ENCODE assay signal across 25 cellular contexts in genomic region chr1:52595061-52595460, GRCh38. TPM values are rescaled to one million over a fixed set of nuclear protein-coding genes. Genes with fewer than 3 reads are reported as not detected.
A peak's percentile ranks its signal among the peaks of the same experiment; 100 is the strongest.
DNase-seq lines count a peak whose midpoint lies in the region; ATAC-seq, FAIRE-seq and TF ChIP-seq lines count a peak whose summit lies in the region.
"Had no signal": no experiment of that assay in that cellular context is flagged by ENCODE, and none has a peak within 500 bp of the region (broad histone marks: within the 10 kb centered on the region; RNA-seq: fewer than 3 reads in every experiment).

No MANE protein-coding gene starts in this region.

- H3K4me3 ChIP-seq in HepG2 (replicated peaks in 1 of 3; ENCODE audit: insufficient read depth in 1 of 3, low read depth in 2 of 3, low read length in 3 of 3) (no peak overlapping the region), right lobe of liver (no peak overlapping the region), SK-N-SH (ENCODE audit: low read depth in 2 of 2, low read length in 1 of 2) (no peak overlapping the region)
- H3K4me3 ChIP-seq: SJSA1 had no signal

- no peaks in the 10 kb centered on the region for H3K27me3 Mint-ChIP-seq in memory B cell
- H3K27me3 Mint-ChIP-seq in activated CD8-positive, alpha-beta T cell treated with anti-CD3 and anti-CD28 coated beads for 36 hours: no peaks in the 10 kb centered on the region

- DNase-seq in HepG2 (ENCODE audit: low spot score) (no peak), right lobe of liver (no peak), dermis blood vessel endothelial cell (peak; percentile 79), memory B cell (ENCODE audit: low spot score in 2 of 2) (no peak), SK-N-SH (no peak)
- no peak for DNase-seq in activated CD8-positive, alpha-beta T cell treated with anti-CD3 and anti-CD28 coated beads for 36 hours
- DNase-seq: 8988T, ACHN, H9, HFFc6, Karpas-422, NCI-H1092, NCI-H1417 treated with DMSO at 0.1 percent for 48 hours, NCI-H1694 treated with DMSO at 0.1 percent for 48 hours, NCI-H2081, NCI-H345, NCI-H510A treated with DMSO at 0.1 percent for 48 hours, Right ventricle myocardium superior, RPMI8226 had no signal

- H3K36me3 ChIP-seq in HepG2 (replicated peaks in 1 of 2; ENCODE audit: control insufficient read depth in 1 of 2, insufficient read depth in 2 of 2, low read length in 2 of 2) (no peaks in the 10 kb centered on the region), right lobe of liver (no peaks in the 10 kb centered on the region), SK-N-SH (replicated peaks in 1 of 2; ENCODE audit: control insufficient read depth in 1 of 2, insufficient read depth in 2 of 2, low read length in 1 of 2) (no peaks in the 10 kb centered on the region)
- H3K36me3 ChIP-seq: SJSA1 had no signal

- H3K79me2 ChIP-seq in HepG2 (ENCODE audit: insufficient read depth, low read length): no peaks in the 10 kb centered on the region
- no peaks in the 10 kb centered on the region for H3K79me2 ChIP-seq in SK-N-SH (ENCODE audit: insufficient read depth)

- H3K27me3 ChIP-seq in HepG2 (ENCODE audit: control insufficient read depth in 1 of 2, insufficient read depth in 2 of 2, low read length in 2 of 2): no peaks in the 10 kb centered on the region; a peak in 1 of 5 replicates
- no peaks in the 10 kb centered on the region for H3K27me3 ChIP-seq in right lobe of liver
- no peaks in the 10 kb centered on the region for H3K27me3 ChIP-seq in SK-N-SH (ENCODE audit: insufficient read depth)
- H3K27me3 ChIP-seq: SJSA1 had no signal

- no peak for TF ChIP-seq RAD21 in HepG2 (CRISPR knock-in tag; IDR thresholded peaks at IDR 0.05)
- TF ChIP-seq RAD21 in SK-N-SH (IDR thresholded peaks at IDR 0.05; ENCODE audit: low read length): no peak

- H3K4me1 ChIP-seq in HepG2 (ENCODE audit: insufficient read depth, low read length) (peaks cover 14% of the 10 kb centered on the region; the same call in 1 of the 2 replicates), right lobe of liver (no peaks in the 10 kb centered on the region), SK-N-SH (ENCODE audit: control insufficient read depth in 1 of 2, insufficient read depth in 2 of 2, low read depth in 1 of 2, low read length in 1 of 2) (peaks cover 0 to 6% of the 10 kb centered on the region in 2 experiments; a peak in 1 of 4 replicates)
- H3K4me1 ChIP-seq: SJSA1 had no signal

- intact Hi-C loops in HepG2 (cut with micrococcal nuclease; ENCODE audit: unreplicated experiment): no loop called here
- intact Hi-C loops in right lobe of liver (cut with DNase I): no loop called here
- intact Hi-C loops in activated CD8-positive, alpha-beta T cell treated with anti-CD3 and anti-CD28 coated beads for 36 hours (cut with micrococcal nuclease): no loop called here

- TF ChIP-seq EP300 in HepG2 (IDR thresholded peaks at IDR 0.05; ENCODE audit: low read depth in 2 of 2, low read length in 2 of 2) (no peak), HepG2 (CRISPR knock-in tag; IDR thresholded peaks at IDR 0.05; ENCODE audit: borderline replicate concordance) (no peak), SK-N-SH (IDR thresholded peaks at IDR 0.05; ENCODE audit: borderline replicate concordance in 1 of 2, low read depth in 1 of 2, low read length in 1 of 2) (no peak)

- H2AFZ ChIP-seq in HepG2 (ENCODE audit: low read length) (peak overlapping the region; percentile 42), SK-N-SH (ENCODE audit: low read depth) (no peak overlapping the region)

- peaks cover 26% of the 10 kb centered on the region for H3K4me1 Mint-ChIP-seq in memory B cell
- no peaks in the 10 kb centered on the region for H3K4me1 Mint-ChIP-seq in activated CD8-positive, alpha-beta T cell treated with anti-CD3 and anti-CD28 coated beads for 36 hours (ENCODE audit: low read depth)

- no peak overlapping the region for H3K4me3 Mint-ChIP-seq in memory B cell
- no peak overlapping the region for H3K4me3 Mint-ChIP-seq in activated CD8-positive, alpha-beta T cell treated with anti-CD3 and anti-CD28 coated beads for 36 hours
- H3K4me3 Mint-ChIP-seq: H9, HFFc6 had no signal

- TF ChIP-seq CTCF in HepG2 (CRISPR knock-in tag; IDR thresholded peaks at IDR 0.05) (no peak), right lobe of liver (IDR thresholded peaks at IDR 0.05) (no peak), SK-N-SH (IDR thresholded peaks at IDR 0.05) (no peak)
- no peak for TF ChIP-seq CTCF in activated CD8-positive, alpha-beta T cell treated with anti-CD3 and anti-CD28 coated beads for 36 hours (IDR thresholded peaks at IDR 0.05)

- no peaks in the 10 kb centered on the region for H3K9me2 ChIP-seq in SK-N-SH

- in situ Hi-C loops in HepG2 (cut with HindIII; ENCODE audit: extremely low pct_ligation_motif_present, low pct_unique_long_range_greater_than_20kb): no loop called here

- no peaks in the 10 kb centered on the region for H3K9me3 ChIP-seq in HepG2 (ENCODE audit: low read length)
- H3K9me3 ChIP-seq in right lobe of liver: no peaks in the 10 kb centered on the region
- H3K9me3 ChIP-seq in SK-N-SH: no peaks in the 10 kb centered on the region
- H3K9me3 ChIP-seq: SJSA1 had no signal

- H3K27ac ChIP-seq in HepG2 (ENCODE audit: extremely low read length, insufficient read depth, low read length) (no peak overlapping the region), right lobe of liver (no peak overlapping the region), SK-N-SH (ENCODE audit: low read depth in 2 of 2, low read length in 1 of 2) (no peak overlapping the region)
- H3K27ac ChIP-seq: HL-60, SJSA1 had no signal

- BruUV-seq in HepG2 (replicated peaks; lab: Mats Ljungman, UMichigan): no TSS peak

- H3K9ac ChIP-seq in HepG2 (ENCODE audit: insufficient read depth, low read depth, low read length) (no peak overlapping the region), SK-N-SH (no peak overlapping the region)

- FAIRE-seq in HepG2 (lab: Jason Lieb, UNC): no peak

- WGBS in HepG2 (ENCODE audit: low lambda C conversion rate): 33% methylated on average over 3 of the region's 3 CpGs
- WGBS in right lobe of liver (ENCODE audit: insufficient coverage, low coverage, low lambda C conversion rate, missing lambda C conversion rate): 39% methylated on average over 3 of the region's 3 CpGs
- WGBS in SK-N-SH (ENCODE audit: low lambda C conversion rate): 51% methylated on average over 3 of the region's 3 CpGs

- H3K9me3 Mint-ChIP-seq in memory B cell: no peaks in the 10 kb centered on the region
- no peaks in the 10 kb centered on the region for H3K9me3 Mint-ChIP-seq in activated CD8-positive, alpha-beta T cell treated with anti-CD3 and anti-CD28 coated beads for 36 hours
- H3K9me3 Mint-ChIP-seq: H9, HFFc6 had no signal

- TF ChIP-seq POLR2A in HepG2 (IDR thresholded peaks at IDR 0.05; ENCODE audit: insufficient read depth in 1 of 2, low read depth in 2 of 2, low read length in 2 of 2) (no peak), right lobe of liver (IDR thresholded peaks at IDR 0.05) (no peak)

- H3F3A ChIP-seq in SK-N-SH (replicated peaks; ENCODE audit: insufficient read depth): no peaks in the 10 kb centered on the region

- H3K27ac Mint-ChIP-seq in memory B cell: peak overlapping the region; percentile 64
- H3K27ac Mint-ChIP-seq in activated CD8-positive, alpha-beta T cell treated with anti-CD3 and anti-CD28 coated beads for 36 hours: no peak overlapping the region
- H3K27ac Mint-ChIP-seq: HFFc6 had no signal

- H4K20me1 ChIP-seq in HepG2 (ENCODE audit: insufficient read depth, low read length) (no peaks in the 10 kb centered on the region), SK-N-SH (ENCODE audit: insufficient read depth) (no peaks in the 10 kb centered on the region)

- ATAC-seq in HepG2 (no peak), right lobe of liver (no peak), memory B cell (ENCODE audit: low read depth) (no peak), HG03439 (IDR thresholded peaks at IDR 0.05; ENCODE audit: unreplicated experiment) (no peak), HG03571 (IDR thresholded peaks at IDR 0.05; ENCODE audit: unreplicated experiment) (no peak)
- ATAC-seq in activated CD8-positive, alpha-beta T cell treated with anti-CD3 and anti-CD28 coated beads for 36 hours: no peak

- POLR2A ChIA-PET in HepG2 (lab: Yijun Ruan, JAX): no interaction called here
- POLR2A ChIA-PET in SK-N-SH (lab: Yijun Ruan, JAX): no interaction called here
- POLR2A ChIA-PET in activated CD8-positive, alpha-beta T cell treated with anti-CD3 and anti-CD28 coated beads for 36 hours (lab: Charles Lee): interaction anchor here (1.1 to 1.2 kb wide), 2 partner anchors 13 to 27 kb away, joined by 3 read pairs; no protein-coding TSS in a partner anchor

- CTCF ChIA-PET in HepG2 (lab: Yijun Ruan, JAX; ENCODE audit: low intra/inter-chr PET ratio, low total read pairs) (no interaction called here), SK-N-SH (lab: Yijun Ruan, JAX) (interaction anchor here (1.6 kb wide), 1 partner anchor 10 kb away, joined by 4 read pairs; no protein-coding TSS in a partner anchor)
- CTCF ChIA-PET in activated CD8-positive, alpha-beta T cell treated with anti-CD3 and anti-CD28 coated beads for 36 hours (lab: Charles Lee): no interaction called here

- no peaks in the 10 kb centered on the region for H3K36me3 Mint-ChIP-seq in memory B cell
- H3K36me3 Mint-ChIP-seq in activated CD8-positive, alpha-beta T cell treated with anti-CD3 and anti-CD28 coated beads for 36 hours (ENCODE audit: low read depth): peaks cover 1% of the 10 kb centered on the region

- H3K4me2 ChIP-seq in HepG2 (ENCODE audit: low read depth, low read length) (no peak overlapping the region), SK-N-SH (no peak overlapping the region)

RNA-seq across cellular contexts. Expression of gene GPX7, which starts 7.1 kb away (rescaled TPM):
- total RNA-seq in HepG2 (2016; rRNA removed; fragmentation: Illumina TruSeq; extraction: Trizol): 10.5 and 14.1 TPM in 2 replicates
- 8.7 and 9.3 TPM in 2 replicates for total RNA-seq in HepG2 (2016; cell fraction: cytosol; rRNA removed; fragmentation: Illumina TruSeq; extraction: Trizol; ENCODE audit: low read depth)
- total RNA-seq in HepG2 (2016; cell fraction: insoluble cytoplasmic fraction; rRNA removed; fragmentation: Illumina TruSeq; extraction: Trizol): 9.7 and 15.2 TPM in 2 replicates
- total RNA-seq in HepG2 (2016; cell fraction: membrane; rRNA removed; fragmentation: Illumina TruSeq; extraction: Trizol): 13.8 and 16.2 TPM in 2 replicates
- 10.8 and 12.2 TPM in 2 replicates for total RNA-seq in HepG2 (2016; cell fraction: nucleus; rRNA removed; fragmentation: Illumina TruSeq; extraction: Trizol)
- 16.2 and 17.2 TPM in 2 replicates for polyA plus RNA-seq in HepG2 (2011; rRNA removed)
- polyA plus RNA-seq in HepG2 (2011; cell fraction: cytosol; rRNA removed): 16.8 and 17.0 TPM in 2 replicates
- polyA plus RNA-seq in HepG2 (2011; cell fraction: nucleus; rRNA removed): 8.6 and 8.7 TPM in 2 replicates
- polyA plus RNA-seq in HepG2 (2012): 6.8 and 8.6 TPM in 2 replicates
- polyA plus RNA-seq in HepG2 (2016; cell fraction: cytosol; fragmentation: Illumina TruSeq; extraction: Trizol; ENCODE audit: low read depth): 11.6 and 12.7 TPM in 2 replicates
- polyA plus RNA-seq in HepG2 (2016; cell fraction: insoluble cytoplasmic fraction; fragmentation: Illumina TruSeq; extraction: Trizol; ENCODE audit: low read depth): 11.0 and 12.6 TPM in 2 replicates
- polyA plus RNA-seq in HepG2 (2016; cell fraction: membrane; fragmentation: Illumina TruSeq; extraction: Trizol; ENCODE audit: low read depth): 14.9 and 18.3 TPM in 2 replicates
- polyA plus RNA-seq in HepG2 (2016; cell fraction: nucleus; fragmentation: Illumina TruSeq; extraction: Trizol; ENCODE audit: insufficient read depth, low read depth): 22.5 and 22.7 TPM in 2 replicates
- polyA minus RNA-seq in HepG2 (2011; rRNA and poly(A)+ RNA removed; ENCODE audit: low replicate concordance): 14.0 TPM in 1 of 2 replicates, not detected in the other
- polyA minus RNA-seq in HepG2 (2011; cell fraction: cytosol; rRNA and poly(A)+ RNA removed): 7.2 and 8.1 TPM in 2 replicates
- polyA minus RNA-seq in HepG2 (2011; cell fraction: nucleus; rRNA and poly(A)+ RNA removed): 3.7 and 3.9 TPM in 2 replicates
- 1 to 10 TPM; 1.6 to 4.3 (median 2.7) TPM for total RNA-seq in right lobe of liver
- 7.1 and 24.3 TPM in 2 replicates for total RNA-seq in dermis blood vessel endothelial cell
- 5.7 and 6.2 TPM in 2 replicates for polyA plus RNA-seq in SK-N-SH (2012; rRNA removed)
- polyA plus RNA-seq in SK-N-SH (2012; cell fraction: cytosol; rRNA removed): 4.4 and 6.3 TPM in 2 replicates
- 2.7 and 2.9 TPM in 2 replicates for polyA plus RNA-seq in SK-N-SH (2012; cell fraction: nucleus; rRNA removed)
- total RNA-seq in activated CD8-positive, alpha-beta T cell treated with anti-CD3 and anti-CD28 coated beads for 36 hours: 10 to 100 TPM; 21.5 TPM
- total RNA-seq: G401 had no signal

RNA-seq across cellular contexts. Expression of gene SHISAL2A, which starts 37.9 kb away (rescaled TPM):
- total RNA-seq in HepG2 (2016; rRNA removed; fragmentation: Illumina TruSeq; extraction: Trizol) (not detected in 2 replicates), right lobe of liver (not detected), dermis blood vessel endothelial cell (not detected in 2 replicates)
- total RNA-seq in HepG2 (2016; cell fraction: cytosol; rRNA removed; fragmentation: Illumina TruSeq; extraction: Trizol; ENCODE audit: low read depth): not detected in 2 replicates
- not detected in 2 replicates for total RNA-seq in HepG2 (2016; cell fraction: insoluble cytoplasmic fraction; rRNA removed; fragmentation: Illumina TruSeq; extraction: Trizol)
- total RNA-seq in HepG2 (2016; cell fraction: membrane; rRNA removed; fragmentation: Illumina TruSeq; extraction: Trizol): not detected in 2 replicates
- not detected in 2 replicates for total RNA-seq in HepG2 (2016; cell fraction: nucleus; rRNA removed; fragmentation: Illumina TruSeq; extraction: Trizol)
- polyA plus RNA-seq in HepG2 (2011; rRNA removed) (not detected in 2 replicates), SK-N-SH (2012; rRNA removed) (0.07 TPM in 1 of 2 replicates, not detected in the other)
- not detected in 2 replicates for polyA plus RNA-seq in HepG2 (2011; cell fraction: cytosol; rRNA removed)
- polyA plus RNA-seq in HepG2 (2011; cell fraction: nucleus; rRNA removed): not detected in 2 replicates
- not detected in 2 replicates for polyA plus RNA-seq in HepG2 (2012)
- not detected in 2 replicates for polyA plus RNA-seq in HepG2 (2016; cell fraction: cytosol; fragmentation: Illumina TruSeq; extraction: Trizol; ENCODE audit: low read depth)
- polyA plus RNA-seq in HepG2 (2016; cell fraction: insoluble cytoplasmic fraction; fragmentation: Illumina TruSeq; extraction: Trizol; ENCODE audit: low read depth): not detected in 2 replicates
- polyA plus RNA-seq in HepG2 (2016; cell fraction: membrane; fragmentation: Illumina TruSeq; extraction: Trizol; ENCODE audit: low read depth): not detected in 2 replicates
- not detected in 2 replicates for polyA plus RNA-seq in HepG2 (2016; cell fraction: nucleus; fragmentation: Illumina TruSeq; extraction: Trizol; ENCODE audit: insufficient read depth, low read depth)
- not detected in 2 replicates for polyA minus RNA-seq in HepG2 (2011; rRNA and poly(A)+ RNA removed; ENCODE audit: low replicate concordance)
- not detected in 2 replicates for polyA minus RNA-seq in HepG2 (2011; cell fraction: cytosol; rRNA and poly(A)+ RNA removed)
- not detected in 2 replicates for polyA minus RNA-seq in HepG2 (2011; cell fraction: nucleus; rRNA and poly(A)+ RNA removed)
- polyA plus RNA-seq in SK-N-SH (2012; cell fraction: cytosol; rRNA removed): not detected in 2 replicates
- polyA plus RNA-seq in SK-N-SH (2012; cell fraction: nucleus; rRNA removed): 0.05 TPM in 1 of 2 replicates, not detected in the other
- total RNA-seq in activated CD8-positive, alpha-beta T cell treated with anti-CD3 and anti-CD28 coated beads for 36 hours: 10 to 100 TPM; 14.6 to 16.2 TPM
- total RNA-seq: G401, HFFc6, Right ventricle myocardium superior, SJSA1 had no signal
- polyA plus RNA-seq: BJ had no signal

RNA-seq across cellular contexts. Expression of gene TUT4, which starts 42.2 kb away (rescaled TPM):
- total RNA-seq in HepG2 (2016; rRNA removed; fragmentation: Illumina TruSeq; extraction: Trizol) (44.7 and 47.8 TPM in 2 replicates), right lobe of liver (10 to 100 TPM; 16.1 to 33.0 (median 22.8) TPM), dermis blood vessel endothelial cell (24.8 and 28.3 TPM in 2 replicates)
- total RNA-seq in HepG2 (2016; cell fraction: cytosol; rRNA removed; fragmentation: Illumina TruSeq; extraction: Trizol; ENCODE audit: low read depth): 31.1 and 33.0 TPM in 2 replicates
- total RNA-seq in HepG2 (2016; cell fraction: insoluble cytoplasmic fraction; rRNA removed; fragmentation: Illumina TruSeq; extraction: Trizol): 42.5 and 43.3 TPM in 2 replicates
- 26.5 and 32.0 TPM in 2 replicates for total RNA-seq in HepG2 (2016; cell fraction: membrane; rRNA removed; fragmentation: Illumina TruSeq; extraction: Trizol)
- 84.6 and 87.9 TPM in 2 replicates for total RNA-seq in HepG2 (2016; cell fraction: nucleus; rRNA removed; fragmentation: Illumina TruSeq; extraction: Trizol)
- polyA plus RNA-seq in HepG2 (2011; rRNA removed) (52.8 and 53.5 TPM in 2 replicates), SK-N-SH (2012; rRNA removed) (27.2 and 28.3 TPM in 2 replicates)
- 17.7 and 21.7 TPM in 2 replicates for polyA plus RNA-seq in HepG2 (2011; cell fraction: cytosol; rRNA removed)
- 158 and 159 TPM in 2 replicates for polyA plus RNA-seq in HepG2 (2011; cell fraction: nucleus; rRNA removed)
- 49.2 and 50.3 TPM in 2 replicates for polyA plus RNA-seq in HepG2 (2012)
- 1.9 and 2.0 TPM in 2 replicates for polyA plus RNA-seq in HepG2 (2016; cell fraction: cytosol; fragmentation: Illumina TruSeq; extraction: Trizol; ENCODE audit: low read depth)
- polyA plus RNA-seq in HepG2 (2016; cell fraction: insoluble cytoplasmic fraction; fragmentation: Illumina TruSeq; extraction: Trizol; ENCODE audit: low read depth): 40.8 and 44.0 TPM in 2 replicates
- 5.7 and 9.2 TPM in 2 replicates for polyA plus RNA-seq in HepG2 (2016; cell fraction: membrane; fragmentation: Illumina TruSeq; extraction: Trizol; ENCODE audit: low read depth)
- polyA plus RNA-seq in HepG2 (2016; cell fraction: nucleus; fragmentation: Illumina TruSeq; extraction: Trizol; ENCODE audit: insufficient read depth, low read depth): 169 and 172 TPM in 2 replicates
- 33.2 and 43.4 TPM in 2 replicates for polyA minus RNA-seq in HepG2 (2011; rRNA and poly(A)+ RNA removed; ENCODE audit: low replicate concordance)
- 22.4 and 27.4 TPM in 2 replicates for polyA minus RNA-seq in HepG2 (2011; cell fraction: cytosol; rRNA and poly(A)+ RNA removed)
- 128 and 167 TPM in 2 replicates for polyA minus RNA-seq in HepG2 (2011; cell fraction: nucleus; rRNA and poly(A)+ RNA removed)
- polyA plus RNA-seq in SK-N-SH (2012; cell fraction: cytosol; rRNA removed): 17.6 and 18.1 TPM in 2 replicates
- 123 and 132 TPM in 2 replicates for polyA plus RNA-seq in SK-N-SH (2012; cell fraction: nucleus; rRNA removed)
- 10 to 100 TPM; 51.6 to 59.0 TPM for total RNA-seq in activated CD8-positive, alpha-beta T cell treated with anti-CD3 and anti-CD28 coated beads for 36 hours

Comparison
In these comparisons a context has a peak if more than half of its experiments do, and no peak if none do; other contexts are left out.
1. RNA of gene SHISAL2A, which starts 37.9 kb away (total RNA-seq): 14.6 to 16.2 TPM in activated CD8-positive, alpha-beta T cell treated with anti-CD3 and anti-CD28 coated beads for 36 hours; not detected in right lobe of liver, not detected in HepG2 and not detected in dermis blood vessel endothelial cell; every median in the first group is over 10 times any median in the second.